Comparison of ENCODE assay signal across 13 cellular contexts in genomic region chr12:89252284-89252683, GRCh38.
DNase-seq lines count a peak whose midpoint lies in the region; ATAC-seq and TF ChIP-seq lines count a peak whose summit lies in the region.
"Had no signal": no experiment of that assay in that cellular context is flagged by ENCODE, and none has a peak within 500 bp of the region (broad histone marks: within the 10 kb centered on the region; RNA-seq: fewer than 3 reads in every experiment).

No MANE protein-coding gene starts in this region.

- peaks cover 5% of the 10 kb centered on the region for H3K36me3 Mint-ChIP-seq in natural killer cell treated with Interleukin-12 subunit alpha and Interleukin-12 subunit beta and Interleukin-15 and Interleukin-18, amount 100 ng/mL, for 72 hours

- no peak for TF ChIP-seq CTCF in esophagus muscularis mucosa (IDR thresholded peaks at IDR 0.05)
- no peak for TF ChIP-seq CTCF in tibial artery (IDR thresholded peaks at IDR 0.05)

- H3K4me3 Mint-ChIP-seq in natural killer cell treated with Interleukin-12 subunit alpha and Interleukin-12 subunit beta and Interleukin-15 and Interleukin-18, amount 100 ng/mL, for 72 hours = no peak overlapping the region

- H3K27ac Mint-ChIP-seq in natural killer cell treated with Interleukin-12 subunit alpha and Interleukin-12 subunit beta and Interleukin-15 and Interleukin-18, amount 100 ng/mL, for 72 hours = peak overlapping the region; percentile 43 to 49

- WGBS in esophagus muscularis mucosa = 75% methylated on average over 4 of the region's 4 CpGs

- intact Hi-C loops in esophagus muscularis mucosa (cut with DNase I) (no loop called here), tibial artery (cut with DNase I; ENCODE audit: low total_unique reads) (no loop called here), posterior cingulate gyrus (cut with DNase I) (no loop called here)

- ATAC-seq in activated CD4-positive, CD25-positive, alpha-beta regulatory T cell treated with anti-CD3 and anti-CD28 coated beads, Interleukin-2, amount 50 U/mL, for 24 hours = peak; percentile 68 to 70
- ATAC-seq in natural killer cell treated with Interleukin-12 subunit alpha and Interleukin-12 subunit beta and Interleukin-15 and Interleukin-18, amount 100 ng/mL, for 72 hours = peak in 1 of 2 donors; percentile 53

- no peak overlapping the region for H3K4me3 ChIP-seq in esophagus muscularis mucosa
- no peak overlapping the region for H3K4me3 ChIP-seq in tibial artery
- H3K4me3 ChIP-seq: dorsolateral prefrontal cortex, HAP-1 had no signal

- no peaks in the 10 kb centered on the region for H3K9me3 Mint-ChIP-seq in natural killer cell treated with Interleukin-12 subunit alpha and Interleukin-12 subunit beta and Interleukin-15 and Interleukin-18, amount 100 ng/mL, for 72 hours

- H3K9me3 ChIP-seq in KOPT-K1 (ENCODE audit: insufficient read depth, low read length, poor library complexity, severe bottlenecking) (peaks cover 5% of the 10 kb centered on the region), esophagus muscularis mucosa (no peaks in the 10 kb centered on the region), tibial artery (no peaks in the 10 kb centered on the region)
- H3K9me3 ChIP-seq: Caco-2, HAP-1 had no signal

- H3K27ac ChIP-seq in KOPT-K1 (ENCODE audit: low read depth, low read length, poor library complexity, severe bottlenecking) (peak overlapping the region; percentile 32), esophagus muscularis mucosa (replicated peaks in 1 of 4) (peak overlapping the region in 3 of 4 donors; percentile 53 to 57 (median 54)), tibial artery (no peak overlapping the region)
- H3K27ac ChIP-seq: dorsolateral prefrontal cortex had no signal

- TF ChIP-seq POLR2A in esophagus muscularis mucosa (IDR thresholded peaks at IDR 0.05; ENCODE audit: low read depth) = no peak

- no peaks in the 10 kb centered on the region for H3K27me3 Mint-ChIP-seq in natural killer cell treated with Interleukin-12 subunit alpha and Interleukin-12 subunit beta and Interleukin-15 and Interleukin-18, amount 100 ng/mL, for 72 hours

- no peak for TF ChIP-seq EP300 in esophagus muscularis mucosa (IDR thresholded peaks at IDR 0.05)

- H3K4me1 Mint-ChIP-seq in natural killer cell treated with Interleukin-12 subunit alpha and Interleukin-12 subunit beta and Interleukin-15 and Interleukin-18, amount 100 ng/mL, for 72 hours (ENCODE audit: low read depth in 2 of 2) = peaks cover 24 to 33% of the 10 kb centered on the region in 2 donors

- no peaks in the 10 kb centered on the region for H3K27me3 ChIP-seq in esophagus muscularis mucosa
- no peaks in the 10 kb centered on the region for H3K27me3 ChIP-seq in tibial artery
- H3K27me3 ChIP-seq: dorsolateral prefrontal cortex had no signal

- H3K4me1 ChIP-seq in esophagus muscularis mucosa (peaks cover 13 to 37% (median 37%) of the 10 kb centered on the region in 4 donors), tibial artery (peaks cover 0 to 10% (median 0%) of the 10 kb centered on the region in 4 donors)
- H3K4me1 ChIP-seq: Caco-2, HAP-1 had no signal

- H3K36me3 ChIP-seq in KOPT-K1 (ENCODE audit: insufficient read depth, low read length) = no peaks in the 10 kb centered on the region
- no peaks in the 10 kb centered on the region for H3K36me3 ChIP-seq in esophagus muscularis mucosa
- H3K36me3 ChIP-seq in tibial artery = no peaks in the 10 kb centered on the region
- H3K36me3 ChIP-seq: HAP-1 had no signal

- no peak for DNase-seq in activated CD4-positive, CD25-positive, alpha-beta regulatory T cell treated with anti-CD3 and anti-CD28 coated beads, Interleukin-2, amount 50 U/mL, for 72 hours
- DNase-seq in esophagus muscularis mucosa (ENCODE audit: extremely low spot score) (no peak), tibial artery (no peak), iPS-NIHi11 (ENCODE audit: low spot score) (no peak), posterior cingulate gyrus (no peak)
- DNase-seq in natural killer cell treated with Interleukin-12 subunit alpha and Interleukin-12 subunit beta and Interleukin-15 and Interleukin-18, amount 100 ng/mL, for 72 hours (ENCODE audit: low spot score) = no peak
- DNase-seq: activated CD4-positive, alpha-beta T cell treated with anti-CD3 and anti-CD28 coated beads, Interleukin-2, amount 50 U/mL, for 4 hours; Caco-2; dorsolateral prefrontal cortex; NCI-H1048 had no signal

Comparison
In these comparisons a context has a peak if more than half of its experiments do, and no peak if none do; other contexts are left out.
1. H3K27ac ChIP-seq: peak in KOPT-K1 (single experiment) and esophagus muscularis mucosa (3 of 4); none in tibial artery (0 of 2).